In the genomic region with DNA sequence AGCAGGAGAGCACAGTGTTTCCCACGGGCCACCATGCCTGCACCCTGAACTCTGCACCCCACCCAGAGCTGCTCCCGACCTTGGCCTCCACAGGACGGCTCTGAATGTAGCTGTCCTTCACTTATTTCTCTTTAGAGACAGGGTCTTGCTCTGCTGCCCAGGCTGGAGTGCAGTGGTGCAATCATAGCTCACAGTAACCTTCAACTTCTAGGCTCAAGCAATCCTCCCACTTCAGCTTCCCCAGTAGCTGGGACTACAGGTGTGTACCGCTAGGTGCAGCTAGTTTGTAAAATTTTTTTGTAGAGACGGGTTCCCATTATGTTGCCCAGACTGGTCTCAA, we compare ENCODE assay signal across 26 cellular contexts.
"Had no signal": no experiment of that assay in that cellular context is flagged by ENCODE, and none has a peak within 500 bp of the region (broad histone marks: within the 10 kb centered on the region; RNA-seq: fewer than 3 reads in every experiment).

No MANE protein-coding gene starts in this region.

- ATAC-seq: esophagus mucosa, gastrocnemius medialis, heart right ventricle, left cardiac atrium, left lung, left ventricle myocardium superior, lower lobe of right lung, mucosa of descending colon had no signal

- H3K4me3 Mint-ChIP-seq: mesothelial cell of epicardium had no signal

- H3K9me3 Mint-ChIP-seq: mesothelial cell of epicardium had no signal

- DNase-seq: dermis blood vessel endothelial cell; effector CD4-positive, alpha-beta T cell; effector memory CD4-positive, alpha-beta T cell; erythroblast; esophagus squamous epithelium; foreskin fibroblast; foreskin melanocyte; gastrocnemius medialis; glutamatergic neuron; heart right ventricle; hippocampal formation; left cardiac atrium; left lung; left ventricle myocardium superior; lower lobe of right lung; mesenchymal stem cell; mucosa of descending colon had no signal

- H3K4me1 Mint-ChIP-seq: mesothelial cell of epicardium had no signal

- H3K36me3 ChIP-seq: gastrocnemius medialis had no signal

- H3K4me3 ChIP-seq: coronary artery, dorsolateral prefrontal cortex, esophagus squamous epithelium, gastrocnemius medialis, heart right ventricle, left lung, lower lobe of right lung, mucosa of descending colon had no signal

- H3K4me1 ChIP-seq: gastrocnemius medialis, heart right ventricle, left lung, lower lobe of right lung had no signal

- H3K27me3 ChIP-seq: dorsolateral prefrontal cortex, esophagus squamous epithelium, gastrocnemius medialis, heart right ventricle, left lung had no signal

- H3K27ac ChIP-seq: coronary artery, epithelial cell of prostate, esophagus squamous epithelium, gastrocnemius medialis, heart right ventricle, left lung, lower lobe of right lung had no signal

- H3K27ac Mint-ChIP-seq: mesothelial cell of epicardium had no signal

- FAIRE-seq: colon, endothelial cell of umbilical vein, islet of Langerhans, keratinocyte had no signal

- H3K9me3 ChIP-seq: esophagus squamous epithelium, gastrocnemius medialis, heart right ventricle, left lung, lower lobe of right lung, mucosa of descending colon had no signal
